21 cellular contexts compared by ENCODE assay signal in the genomic region with DNA sequence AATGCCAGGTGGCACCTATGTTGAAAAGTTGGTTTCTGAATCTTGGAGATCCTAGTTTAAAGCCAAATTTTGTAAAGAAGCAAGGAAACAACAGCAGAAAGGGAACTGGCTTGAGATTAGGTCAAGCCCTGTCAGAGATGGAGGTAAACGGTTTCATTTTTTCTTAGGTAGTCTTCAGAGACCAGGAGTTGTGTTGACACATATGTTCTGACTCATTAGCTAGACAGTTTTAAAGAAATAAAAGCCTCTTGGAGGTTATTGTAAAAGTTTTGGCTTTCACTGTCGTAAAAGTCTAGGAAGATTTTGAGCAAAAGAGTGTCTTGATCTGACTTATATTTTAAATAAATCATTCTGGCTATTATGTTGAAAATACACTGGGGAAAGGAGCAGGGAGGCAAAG.
"Had no signal": no experiment of that assay in that cellular context is flagged by ENCODE, and none has a peak within 500 bp of the region (broad histone marks: within the 10 kb centered on the region; RNA-seq: fewer than 3 reads in every experiment).

No MANE protein-coding gene starts in this region.

- H3K4me1 Mint-ChIP-seq: nephron had no signal

- H3K36me3 Mint-ChIP-seq: stimulated activated memory B cell treated with anti-CD40 and anti-IgM and Interleukin-4, amounts not matched to agents 10 μg/mL and 1 μg/mL and 100 μg/mL, for 72 hours; T-cell; type B pancreatic cell had no signal

- H3K27me3 ChIP-seq: sigmoid colon, spleen, testis had no signal

- H3K27me3 Mint-ChIP-seq: activated CD8-positive, alpha-beta T cell treated with anti-CD3 and anti-CD28 coated beads for 36 hours; stimulated activated memory B cell treated with anti-CD40 and anti-IgM and Interleukin-4, amounts not matched to agents 10 μg/mL and 1 μg/mL and 100 μg/mL, for 72 hours; T-cell had no signal

- H3K9me3 Mint-ChIP-seq: activated CD8-positive, alpha-beta T cell treated with anti-CD3 and anti-CD28 coated beads for 36 hours; nephron; stimulated activated memory B cell treated with anti-CD40 and anti-IgM and Interleukin-4, amounts not matched to agents 10 μg/mL and 1 μg/mL and 100 μg/mL, for 72 hours; T-cell; type B pancreatic cell had no signal

- H3K4me3 ChIP-seq: lung, sigmoid colon, spleen, testis had no signal

- DNase-seq: activated CD4-positive, alpha-beta T cell treated with anti-CD3 and anti-CD28 coated beads for 48 hours; activated CD4-positive, CD25-positive, alpha-beta regulatory T cell; activated CD8-positive, alpha-beta T cell treated with anti-CD3 and anti-CD28 coated beads for 36 hours; activated naive CD4-positive, alpha-beta T cell treated with anti-CD3 and anti-CD28 coated beads for 36 hours; activated T-cell treated with anti-CD3 and anti-CD28 coated beads, Interleukin-2, amount 50 U/mL, for 4 hours; cerebellar nuclear complex; effector CD8-positive, alpha-beta T cell; foreskin melanocyte; hypothalamus; kidney; midbrain; sigmoid colon; spleen; stimulated activated CD4-positive, alpha-beta T cell treated with anti-CD3 and anti-CD28 coated beads, Interleukin-4, amount 100 ng/mL, for 4 hours; T-cell; testis had no signal

- ATAC-seq: activated CD8-positive, alpha-beta T cell treated with anti-CD3 and anti-CD28 coated beads for 36 hours; activated T-cell treated with anti-CD3 and anti-CD28 coated beads, Interleukin-2, amount 50 U/mL, for 4 hours; left lobe of liver; stimulated activated memory B cell treated with anti-CD40 and anti-IgM and Interleukin-4, amounts not matched to agents 10 μg/mL and 1 μg/mL and 100 μg/mL, for 72 hours; T-cell had no signal

- H3K4me3 Mint-ChIP-seq: activated CD8-positive, alpha-beta T cell treated with anti-CD3 and anti-CD28 coated beads for 36 hours; activated naive CD4-positive, alpha-beta T cell treated with anti-CD3 and anti-CD28 coated beads for 36 hours; activated T-cell treated with anti-CD3 and anti-CD28 coated beads, Interleukin-2, amount 50 U/mL, for 4 hours; nephron; stimulated activated memory B cell treated with anti-CD40 and anti-IgM and Interleukin-4, amounts not matched to agents 10 μg/mL and 1 μg/mL and 100 μg/mL, for 72 hours; T-cell; type B pancreatic cell had no signal

- H3K36me3 ChIP-seq: sigmoid colon, spleen had no signal

- H3K27ac Mint-ChIP-seq: activated CD8-positive, alpha-beta T cell treated with anti-CD3 and anti-CD28 coated beads for 36 hours; activated naive CD4-positive, alpha-beta T cell treated with anti-CD3 and anti-CD28 coated beads for 36 hours; stimulated activated memory B cell treated with anti-CD40 and anti-IgM and Interleukin-4, amounts not matched to agents 10 μg/mL and 1 μg/mL and 100 μg/mL, for 72 hours; T-cell; type B pancreatic cell had no signal
